Comparison of ENCODE assay signal across 1 cellular context in genomic region chr3:5349343-5349742, GRCh38.
TF ChIP-seq lines count a peak whose summit lies in the region.

No MANE protein-coding gene starts in this region.

TF ChIP-seq in K562, 482 proteins besides CTCF, POLR2A, EP300 and RAD21 (continued from another document and continues in another):
- TF ChIP-seq MGA (IDR thresholded peaks at IDR 0.05) (no peak), STAT5A (IDR thresholded peaks at IDR 0.05; ENCODE audit: borderline replicate concordance, low read length) (no peak), WHSC1 (IDR thresholded peaks at IDR 0.05; ENCODE audit: low read length) (no peak), MNT (conservative IDR thresholded peaks at IDR 0.05) (0 out of 4 replicates have a peak, but pooled peaks of 1 of the 2 experiments have one; percentile 33), LARP7 (IDR thresholded peaks at IDR 0.05) (no peak), RCOR1 (IDR thresholded peaks at IDR 0.05; ENCODE audit: borderline replicate concordance in 1 of 2, low read depth in 2 of 2, low read length in 2 of 2) (0 out of 4 replicates have a peak, but pooled peaks of 1 of the 2 experiments have one; percentile 16), DMBX1 (CRISPR knock-in tag; IDR thresholded peaks at IDR 0.05; ENCODE audit: borderline replicate concordance) (no peak), KLF16 (IDR thresholded peaks at IDR 0.05) (no peak), CBFA2T3 (IDR thresholded peaks at IDR 0.05) (peak; percentile 8; the same call in 1 of the 2 replicates), CREB3L1 (IDR thresholded peaks at IDR 0.05; ENCODE audit: borderline replicate concordance, low read depth) (no peak), CBX3 (IDR thresholded peaks at IDR 0.05; ENCODE audit: borderline replicate concordance in 1 of 2, low read length in 2 of 2) (0 out of 3 replicates have a peak, but pooled peaks of 1 of the 2 experiments have one; percentile 43), CBX1 (IDR thresholded peaks at IDR 0.05; ENCODE audit: low read depth) (no peak), CREBBP (IDR thresholded peaks at IDR 0.05; ENCODE audit: low read depth, low read length) (no peak), HMGXB4 (CRISPR knock-in tag; IDR thresholded peaks at IDR 0.05) (no peak), NONO (IDR thresholded peaks at IDR 0.05; ENCODE audit: low read depth in 2 of 2, low read length in 1 of 2) (no peak), EWSR1 (IDR thresholded peaks at IDR 0.05; ENCODE audit: borderline replicate concordance, low read depth, partially characterized antibody) (no peak), POLR3G (IDR thresholded peaks at IDR 0.05; ENCODE audit: extremely low read depth, insufficient read length, insufficient replicate concordance) (no peak), HEY1 (CRISPR knock-in tag; IDR thresholded peaks at IDR 0.05; ENCODE audit: borderline replicate concordance) (no peak), RHOXF2B (CRISPR knock-in tag; conservative IDR thresholded peaks at IDR 0.05) (no peak), SOX6 (IDR thresholded peaks at IDR 0.05) (no peak), MAFF (IDR thresholded peaks at IDR 0.05; ENCODE audit: low read length) (peak; percentile 92), SMARCA4 (IDR thresholded peaks at IDR 0.05) (peak; percentile 56; the same call in 1 of the 2 replicates), OTX1 (CRISPR knock-in tag; IDR thresholded peaks at IDR 0.05) (no peak), ZNF512 (tag; IDR thresholded peaks at IDR 0.05) (no peak), RBM39 (optimal IDR thresholded peaks at IDR 0.05; ENCODE audit: low read depth, low read length) (no peak), MEF2D (tag; conservative IDR thresholded peaks at IDR 0.05; ENCODE audit: low read depth) (no peak), BRF1 (IDR thresholded peaks at IDR 0.05; ENCODE audit: borderline replicate concordance, extremely low read depth, insufficient read length) (no peak), SMARCC2 (IDR thresholded peaks at IDR 0.05; ENCODE audit: low read depth) (no peak), KDM1A (IDR thresholded peaks at IDR 0.05) (peak; percentile 42 to 58; a peak in 3 of 4 replicates), PCBP2 (IDR thresholded peaks at IDR 0.05; ENCODE audit: low read depth, low read length, poor library complexity, severe bottlenecking) (no peak), SRF (CRISPR knock-in tag; IDR thresholded peaks at IDR 0.05) (no peak), MCM3 (IDR thresholded peaks at IDR 0.05) (no peak), STAT5B (CRISPR knock-in tag; IDR thresholded peaks at IDR 0.05) (no peak), SMAD4 (CRISPR knock-in tag; conservative IDR thresholded peaks at IDR 0.05) (no peak), CBFA2T2 (conservative IDR thresholded peaks at IDR 0.05) (no peak; the same call in 1 of the 2 replicates), TAF7 (tag; IDR thresholded peaks at IDR 0.05) (no peak), ZNF263 (CRISPR knock-in tag; IDR thresholded peaks at IDR 0.05; ENCODE audit: borderline replicate concordance) (no peak), ELF2 (CRISPR knock-in tag; IDR thresholded peaks at IDR 0.05) (no peak), PRMT5 (CRISPR knock-in tag; IDR thresholded peaks at IDR 0.05) (no peak), ERF (CRISPR knock-in tag; IDR thresholded peaks at IDR 0.05) (no peak), SRSF9 (IDR thresholded peaks at IDR 0.05; ENCODE audit: borderline replicate concordance, low read depth, low read length) (no peak), LEF1 (IDR thresholded peaks at IDR 0.05) (no peak)
- TF ChIP-seq, protein P1, sequence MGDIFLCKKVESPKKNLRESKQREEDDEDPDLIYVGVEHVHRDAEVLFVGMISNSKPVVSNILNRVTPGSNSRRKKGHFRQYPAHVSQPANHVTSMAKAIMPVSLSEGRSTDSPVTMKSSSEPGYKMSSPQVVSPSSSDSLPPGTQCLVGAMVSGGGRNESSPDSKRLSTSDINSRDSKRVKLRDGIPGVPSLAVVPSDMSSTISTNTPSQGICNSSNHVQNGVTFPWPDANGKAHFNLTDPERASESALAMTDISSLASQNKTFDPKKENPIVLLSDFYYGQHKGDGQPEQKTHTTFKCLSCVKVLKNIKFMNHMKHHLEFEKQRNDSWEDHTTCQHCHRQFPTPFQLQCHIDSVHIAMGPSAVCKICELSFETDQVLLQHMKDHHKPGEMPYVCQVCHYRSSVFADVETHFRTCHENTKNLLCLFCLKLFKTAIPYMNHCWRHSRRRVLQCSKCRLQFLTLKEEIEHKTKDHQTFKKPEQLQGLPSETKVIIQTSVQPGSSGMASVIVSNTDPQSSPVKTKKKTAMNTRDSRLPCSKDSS (IDR thresholded peaks at IDR 0.05; ENCODE audit: low read depth, partially characterized antibody): no peak
- TF ChIP-seq, protein P2, sequence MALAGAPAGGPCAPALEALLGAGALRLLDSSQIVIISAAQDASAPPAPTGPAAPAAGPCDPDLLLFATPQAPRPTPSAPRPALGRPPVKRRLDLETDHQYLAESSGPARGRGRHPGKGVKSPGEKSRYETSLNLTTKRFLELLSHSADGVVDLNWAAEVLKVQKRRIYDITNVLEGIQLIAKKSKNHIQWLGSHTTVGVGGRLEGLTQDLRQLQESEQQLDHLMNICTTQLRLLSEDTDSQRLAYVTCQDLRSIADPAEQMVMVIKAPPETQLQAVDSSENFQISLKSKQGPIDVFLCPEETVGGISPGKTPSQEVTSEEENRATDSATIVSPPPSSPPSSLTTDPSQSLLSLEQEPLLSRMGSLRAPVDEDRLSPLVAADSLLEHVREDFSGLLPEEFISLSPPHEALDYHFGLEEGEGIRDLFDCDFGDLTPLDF (CRISPR knock-in tag; IDR thresholded peaks at IDR 0.05): no peak
- TF ChIP-seq, protein P3, sequence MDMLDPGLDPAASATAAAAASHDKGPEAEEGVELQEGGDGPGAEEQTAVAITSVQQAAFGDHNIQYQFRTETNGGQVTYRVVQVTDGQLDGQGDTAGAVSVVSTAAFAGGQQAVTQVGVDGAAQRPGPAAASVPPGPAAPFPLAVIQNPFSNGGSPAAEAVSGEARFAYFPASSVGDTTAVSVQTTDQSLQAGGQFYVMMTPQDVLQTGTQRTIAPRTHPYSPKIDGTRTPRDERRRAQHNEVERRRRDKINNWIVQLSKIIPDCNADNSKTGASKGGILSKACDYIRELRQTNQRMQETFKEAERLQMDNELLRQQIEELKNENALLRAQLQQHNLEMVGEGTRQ (CRISPR knock-in tag; IDR thresholded peaks at IDR 0.05): no peak
